Comparison of ENCODE assay signal across 29 cellular contexts in genomic region chr9:80804873-80805272, GRCh38.
"Had no signal": no experiment of that assay in that cellular context is flagged by ENCODE, and none has a peak within 500 bp of the region (broad histone marks: within the 10 kb centered on the region; RNA-seq: fewer than 3 reads in every experiment).

No MANE protein-coding gene starts in this region.

- H3K27ac ChIP-seq: colonic mucosa, epithelial cell of prostate, esophagus squamous epithelium, gastrocnemius medialis, heart right ventricle, left lung had no signal

- H3K36me3 Mint-ChIP-seq: naive thymus-derived CD4-positive, alpha-beta T cell had no signal

- H3K4me1 Mint-ChIP-seq: endodermal cell; memory B cell; naive thymus-derived CD4-positive, alpha-beta T cell had no signal

- DNase-seq: colonic mucosa; cortex of kidney; effector CD8-positive, alpha-beta T cell; effector memory CD8-positive, alpha-beta T cell; endodermal cell; erythroblast; esophagus squamous epithelium; foreskin fibroblast; foreskin melanocyte; gastrocnemius medialis; glutamatergic neuron; head of caudate nucleus; heart right ventricle; hippocampal formation; left cardiac atrium; left lung; left ventricle myocardium superior; mammary epithelial cell; mesendoderm; midbrain; naive thymus-derived CD4-positive, alpha-beta T cell had no signal

- H3K36me3 ChIP-seq: colonic mucosa, esophagus squamous epithelium, gastrocnemius medialis, heart right ventricle, left lung had no signal

- FAIRE-seq: endometrium, islet of Langerhans, keratinocyte had no signal

- H3K4me3 ChIP-seq: colonic mucosa, esophagus squamous epithelium, gastrocnemius medialis, heart right ventricle, left lung, lung had no signal

- H3K4me3 Mint-ChIP-seq: dendritic cell treated with granulocyte-macrophage colony-stimulating factor and Interleukin-4, amounts not matched to agents 40 ng/mL and 50 ng/mL, for 4 days; effector memory CD8-positive, alpha-beta T cell; endodermal cell; memory B cell; naive thymus-derived CD4-positive, alpha-beta T cell had no signal

- H3K4me1 ChIP-seq: colonic mucosa, esophagus squamous epithelium, gastrocnemius medialis, heart right ventricle, left lung had no signal

- H3K27me3 ChIP-seq: colonic mucosa, esophagus squamous epithelium, gastrocnemius medialis, heart right ventricle, left lung had no signal

- ATAC-seq: effector memory CD8-positive, alpha-beta T cell; esophagus mucosa; gastrocnemius medialis; heart right ventricle; left cardiac atrium; left lung; left ventricle myocardium superior; naive thymus-derived CD4-positive, alpha-beta T cell had no signal

- H3K27me3 Mint-ChIP-seq: dendritic cell treated with granulocyte-macrophage colony-stimulating factor and Interleukin-4, amounts not matched to agents 40 ng/mL and 50 ng/mL, for 4 days; effector memory CD8-positive, alpha-beta T cell; memory B cell; naive thymus-derived CD4-positive, alpha-beta T cell had no signal

- H3K27ac Mint-ChIP-seq: dendritic cell treated with granulocyte-macrophage colony-stimulating factor and Interleukin-4, amounts not matched to agents 40 ng/mL and 50 ng/mL, for 4 days; effector memory CD8-positive, alpha-beta T cell; endodermal cell; memory B cell; naive thymus-derived CD4-positive, alpha-beta T cell had no signal

- H3K9me3 ChIP-seq: colonic mucosa, esophagus squamous epithelium, gastrocnemius medialis had no signal
